In the genomic region with DNA sequence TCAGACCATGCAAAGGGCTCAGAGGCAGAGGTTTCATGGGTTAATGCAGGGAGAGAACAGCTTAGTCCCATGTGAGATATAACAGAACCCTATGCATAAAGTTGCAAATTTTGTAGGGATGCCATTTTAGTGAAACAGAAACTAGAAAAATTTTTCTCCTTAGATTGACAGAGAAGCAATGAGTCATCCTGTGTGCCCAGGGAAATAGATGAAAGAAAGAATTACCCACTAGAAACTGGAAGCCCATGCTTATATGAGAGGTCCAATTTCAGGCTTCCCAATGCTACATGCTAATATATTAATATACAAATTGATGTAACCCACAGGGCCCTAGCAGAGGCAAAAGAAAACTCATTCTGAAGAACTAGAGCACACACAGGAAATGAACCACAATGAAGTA, we compare ENCODE assay signal across 27 cellular contexts. TPM values are rescaled to one million over a fixed set of nuclear protein-coding genes. Genes with fewer than 3 reads are reported as not detected.
DNase-seq lines count a peak whose midpoint lies in the region; ATAC-seq, FAIRE-seq and TF ChIP-seq lines count a peak whose summit lies in the region.
"Had no signal": no experiment of that assay in that cellular context is flagged by ENCODE, and none has a peak within 500 bp of the region (broad histone marks: within the 10 kb centered on the region; RNA-seq: fewer than 3 reads in every experiment).

No MANE protein-coding gene starts in this region.

- DNase-seq in ACHN, result peak; percentile 17
- DNase-seq in DND-41, result no peak
- peak; percentile 11 for DNase-seq in RCC 7860 (ENCODE audit: low spot score)
- DNase-seq in glomerular visceral epithelial cell (ENCODE audit: extremely low spot score), result peak; percentile 11
- DNase-seq in SK-N-DZ (ENCODE audit: low spot score), result no peak
- no peak for DNase-seq in AML-193 (lab: John Stamatoyannopoulos, UW)
- DNase-seq in MG63, result no peak
- DNase-seq: activated CD4-positive, alpha-beta memory T cell treated with anti-CD3 and anti-CD28 coated beads, Interleukin-2, amount 10 ng/mL, durations not matched to agents 7 days and 5 days; activated effector memory CD4-positive, alpha-beta T cell treated with anti-CD3 and anti-CD28 coated beads, Interleukin-2, amount 50 U/mL, for 16 hours; CD8-positive, alpha-beta memory T cell; DMS79; heart right ventricle; KBM-7; left lung; NCI-H1092 treated with DMSO at 0.1 percent for 48 hours; NCI-H1930; NCI-H446; Peyer's patch; sigmoid colon; T-helper 2 cell; WERI-Rb-1 had no signal

- H3K9me3 ChIP-seq in DND-41 (ENCODE audit: insufficient read depth, low read length, severe bottlenecking) (peaks cover 10% of the 10 kb centered on the region), MG63 (peaks cover 11% of the 10 kb centered on the region)
- H3K9me3 ChIP-seq: Peyer's patch, suprapubic skin had no signal

- TF ChIP-seq CTCF in DND-41 (IDR thresholded peaks at IDR 0.05; ENCODE audit: borderline replicate concordance, extremely low read depth, low read length, poor library complexity, severe bottlenecking), result no peak

- peaks cover 11% of the 10 kb centered on the region for H3K4me1 ChIP-seq in DND-41 (ENCODE audit: insufficient read depth, low read length)
- H3K4me1 ChIP-seq: HAP-1, Peyer's patch had no signal

- H4K20me1 ChIP-seq in DND-41 (ENCODE audit: insufficient read depth, low read length), result no peaks in the 10 kb centered on the region

- FAIRE-seq in RCC 7860 (lab: Jason Lieb, UNC), result no peak
- FAIRE-seq: bronchial epithelial cell, GM12878, urothelium cell line had no signal

- H3K9ac ChIP-seq in DND-41 (ENCODE audit: low read depth, low read length), result no peak overlapping the region; the same call in 1 of the 2 replicates

- H3K36me3 ChIP-seq in DND-41 (ENCODE audit: insufficient read depth, low read length), result no peaks in the 10 kb centered on the region
- no peaks in the 10 kb centered on the region for H3K36me3 ChIP-seq in MG63
- H3K36me3 ChIP-seq: HAP-1, heart right ventricle, left lung, Peyer's patch, sigmoid colon, suprapubic skin, WERI-Rb-1 had no signal

- no peak overlapping the region for H3K27ac ChIP-seq in DND-41 (ENCODE audit: low read length)
- H3K27ac ChIP-seq: heart right ventricle, left lung, Peyer's patch, sigmoid colon, suprapubic skin, WERI-Rb-1 had no signal

- no peak overlapping the region for H3K4me3 ChIP-seq in DND-41 (ENCODE audit: low read depth in 1 of 2, low read length in 2 of 2)
- H3K4me3 ChIP-seq in MG63, result no peak overlapping the region
- H3K4me3 ChIP-seq: GM12878, HAP-1, heart right ventricle, left lung, Peyer's patch, sigmoid colon, suprapubic skin had no signal

- peak overlapping the region; percentile 53; the same call in 1 of the 2 replicates for H2AFZ ChIP-seq in DND-41 (ENCODE audit: low read depth, low read length)

- H3K27me3 ChIP-seq in DND-41 (ENCODE audit: insufficient read depth, low read length, poor library complexity) (no peaks in the 10 kb centered on the region), MG63 (no peaks in the 10 kb centered on the region)
- H3K27me3 ChIP-seq: Peyer's patch had no signal

- peak; percentile 61 for ATAC-seq in DND-41 (ENCODE audit: insufficient read depth, low read depth)
- ATAC-seq in HG03135 (IDR thresholded peaks at IDR 0.05; ENCODE audit: unreplicated experiment), result no peak
- ATAC-seq: GM12878, heart right ventricle, left lung had no signal

- H3K79me2 ChIP-seq in DND-41 (ENCODE audit: insufficient read depth, low read length), result no peaks in the 10 kb centered on the region

- in situ Hi-C loops in ACHN (cut with HindIII; ENCODE audit: low pct_ligation_motif_present, low pct_unique_long_range_greater_than_20kb, low sequenced_read_pairs), result no loop called here

- H3K4me2 ChIP-seq in DND-41 (ENCODE audit: insufficient read depth, low read length), result no peak overlapping the region; the same call in 1 of the 2 replicates

RNA-seq across cellular contexts. Expression of gene SHISA2, which starts 44.0 kb away (rescaled TPM):
- 6.9 and 11.4 TPM in 2 replicates for polyA plus RNA-seq in SK-N-DZ (2014; cell fraction: cytosol; rRNA removed)
- polyA plus RNA-seq in SK-N-DZ (2014; cell fraction: nucleus; rRNA removed), result 4.1 and 6.1 TPM in 2 replicates
- total RNA-seq in MG63 (2014; rRNA removed; shearing (Covaris generic); ENCODE audit: low replicate concordance), result 0.13 TPM in 1 of 2 replicates, not detected in the other
- polyA plus RNA-seq: CD8-positive, alpha-beta memory T cell had no signal

Comparison
In these comparisons a context has a peak if more than half of its experiments do, and no peak if none do; other contexts are left out.
1. DNase-seq: peak in ACHN (single experiment), RCC 7860 (single experiment) and glomerular visceral epithelial cell (single experiment); none in DND-41 (single experiment), SK-N-DZ (single experiment), AML-193 (0 of 2) and MG63 (single experiment).